ENCODE assay signal across 1 cellular context in genomic region chr21:42532466-42533181, GRCh38.
TF ChIP-seq lines count a peak whose summit lies in the region.

No MANE protein-coding gene starts in this region.

TF ChIP-seq in GM12878, 131 proteins besides CTCF, POLR2A, EP300 and RAD21 (continued from another document):
- TF ChIP-seq LARP7 (IDR thresholded peaks at IDR 0.05) (0 out of 2 replicates have a peak, but pooled peaks have one; percentile 14), CBFB (IDR thresholded peaks at IDR 0.05; ENCODE audit: low read depth) (no peak), PKNOX1 (IDR thresholded peaks at IDR 0.05) (peak; percentile 61), USF1 (IDR thresholded peaks at IDR 0.05; ENCODE audit: borderline replicate concordance, extremely low read length, insufficient read depth, low read depth, low read length) (peak; percentile 84), USF2 (IDR thresholded peaks at IDR 0.05; ENCODE audit: borderline replicate concordance, low read depth, low read length) (peak; percentile 82), HDAC2 (IDR thresholded peaks at IDR 0.05) (no peak), MEF2B (IDR thresholded peaks at IDR 0.05; ENCODE audit: partially characterized antibody, poor library complexity, severe bottlenecking) (peak; percentile 50), CHD1 (IDR thresholded peaks at IDR 0.05; ENCODE audit: low read depth, low read length) (0 out of 2 replicates have a peak, but pooled peaks have one; percentile 39), EED (IDR thresholded peaks at IDR 0.05; ENCODE audit: low read depth) (no peak), MXI1 (IDR thresholded peaks at IDR 0.05; ENCODE audit: low read depth, low read length) (peak; percentile 89), GABPA (IDR thresholded peaks at IDR 0.05; ENCODE audit: low read depth) (no peak), CREM (IDR thresholded peaks at IDR 0.05; ENCODE audit: low read depth) (peak; percentile 66), BHLHE40 (IDR thresholded peaks at IDR 0.05; ENCODE audit: borderline replicate concordance in 1 of 2, low read depth in 2 of 2, low read length in 1 of 2) (peak; percentile 95 to 99), IRF4 (IDR thresholded peaks at IDR 0.05; ENCODE audit: low read depth, low read length) (no peak), CBX5 (IDR thresholded peaks at IDR 0.05; ENCODE audit: low read depth) (no peak), SRF (IDR thresholded peaks at IDR 0.05; ENCODE audit: low read depth in 2 of 2, low read length in 2 of 2) (no peak), CEBPB (IDR thresholded peaks at IDR 0.05; ENCODE audit: borderline replicate concordance in 1 of 2, low read depth in 2 of 2, low read length in 2 of 2) (no peak), ZBTB4 (CRISPR knock-in tag; IDR thresholded peaks at IDR 0.05) (peak; percentile 87), PAX5 (IDR thresholded peaks at IDR 0.05; ENCODE audit: borderline replicate concordance, low read depth, low read length) (peak; percentile 40; the same call in 1 of the 2 replicates), CREB1 (IDR thresholded peaks at IDR 0.05; ENCODE audit: low read depth) (no peak), NR2F1 (conservative IDR thresholded peaks at IDR 0.05) (peak; percentile 53), WRNIP1 (IDR thresholded peaks at IDR 0.05; ENCODE audit: borderline replicate concordance, low read depth, low read length) (no peak), MAX (IDR thresholded peaks at IDR 0.05; ENCODE audit: low read depth, low read length) (peak; percentile 76; the same call in 1 of the 2 replicates), EZH2 (IDR thresholded peaks at IDR 0.05; ENCODE audit: borderline replicate concordance, control insufficient read depth, low read depth, low read length) (no peak)
